Comparison of ENCODE assay signal across 13 cellular contexts in the genomic region with DNA sequence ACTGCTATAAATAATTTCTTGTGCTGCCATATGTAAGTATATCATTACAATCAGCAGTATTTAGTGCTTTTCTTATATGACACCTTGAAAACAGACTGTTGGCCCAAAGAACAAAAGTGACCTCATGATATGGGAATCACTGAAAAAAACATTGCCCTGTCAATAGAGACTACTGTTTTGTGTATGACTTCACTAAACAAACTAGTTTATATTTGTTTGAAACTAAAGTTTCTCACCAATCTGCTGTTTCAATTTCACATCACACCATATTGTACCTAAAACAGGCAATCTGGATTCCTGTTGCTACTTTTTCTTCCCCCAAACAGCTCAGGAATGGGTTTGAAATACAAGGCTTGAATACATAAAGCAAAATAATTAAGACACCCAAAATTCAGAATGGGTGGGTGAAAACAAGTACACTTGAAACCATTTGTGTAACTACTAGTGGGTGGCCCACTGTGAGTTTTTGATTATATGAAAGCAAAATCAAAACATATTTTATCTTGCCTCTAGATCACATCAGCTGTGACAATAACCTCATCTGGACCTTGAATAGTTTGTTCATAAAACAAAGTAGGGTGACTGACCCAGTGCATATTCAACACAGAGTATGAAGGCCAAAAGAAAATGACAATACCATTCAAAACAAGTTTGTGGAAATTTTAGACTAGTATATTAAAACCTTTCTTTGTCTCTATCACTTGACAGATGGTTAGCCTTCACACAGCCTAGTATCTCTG. TPM values are rescaled to one million over a fixed set of nuclear protein-coding genes. Genes with fewer than 3 reads are reported as not detected.
DNase-seq lines count a peak whose midpoint lies in the region; ATAC-seq and TF ChIP-seq lines count a peak whose summit lies in the region.
"Had no signal": no experiment of that assay in that cellular context is flagged by ENCODE, and none has a peak within 500 bp of the region (broad histone marks: within the 10 kb centered on the region; RNA-seq: fewer than 3 reads in every experiment).

No MANE protein-coding gene starts in this region.

- H3K27me3 ChIP-seq in esophagus muscularis mucosa = no peaks in the 10 kb centered on the region

- H3K36me3 ChIP-seq in esophagus muscularis mucosa = no peaks in the 10 kb centered on the region

- TF ChIP-seq EP300 in esophagus muscularis mucosa (IDR thresholded peaks at IDR 0.05) = no peak

- H3K9me3 ChIP-seq in esophagus muscularis mucosa = no peaks in the 10 kb centered on the region
- no peaks in the 10 kb centered on the region for H3K9me3 ChIP-seq in T-helper 17 cell (ENCODE audit: control insufficient read depth, low read length, poor library complexity, severe bottlenecking)

- DNase-seq in esophagus muscularis mucosa (ENCODE audit: extremely low spot score) = no peak
- DNase-seq in NCI-H748 (lab: John Stamatoyannopoulos, UW; ENCODE audit: unreplicated experiment) = no peak
- no peak for DNase-seq in T-helper 17 cell
- no peak for DNase-seq in SHP77 (lab: John Stamatoyannopoulos, UW)
- DNase-seq: NCI-H2171, T-helper 2 cell had no signal

- H3K4me3 ChIP-seq in esophagus muscularis mucosa = no peak overlapping the region

- peaks cover 23% of the 10 kb centered on the region for H3K4me1 Mint-ChIP-seq in T-helper 17 cell

- H3K27ac Mint-ChIP-seq in T-helper 17 cell = no peak overlapping the region
- H3K27ac Mint-ChIP-seq: activated naive CD4-positive, alpha-beta T cell treated with anti-CD3 and anti-CD28 coated beads, Interleukin-2, amount 50 U/mL, for 24 hours had no signal

- H3K27ac ChIP-seq in esophagus muscularis mucosa (replicated peaks in 1 of 4) = no peak overlapping the region
- H3K27ac ChIP-seq: HL-60, parathyroid adenoma had no signal

- H3K4me3 Mint-ChIP-seq in T-helper 17 cell = no peak overlapping the region
- H3K4me3 Mint-ChIP-seq: activated naive CD4-positive, alpha-beta T cell treated with anti-CD3 and anti-CD28 coated beads, Interleukin-2, amount 50 U/mL, for 24 hours had no signal

- intact Hi-C loops in esophagus muscularis mucosa (cut with DNase I) = loop anchor here (10.0 kb wide), 1 partner anchor 46 kb away; no protein-coding TSS in a partner anchor

- no peak for TF ChIP-seq POLR2A in esophagus muscularis mucosa (IDR thresholded peaks at IDR 0.05; ENCODE audit: low read depth)

- peaks cover 15 to 53% (median 38%) of the 10 kb centered on the region in 4 donors for H3K4me1 ChIP-seq in esophagus muscularis mucosa

- peaks cover 2% of the 10 kb centered on the region for H3K36me3 Mint-ChIP-seq in T-helper 17 cell (ENCODE audit: low read depth)

- ATAC-seq in GM18511 (IDR thresholded peaks at IDR 0.05; ENCODE audit: unreplicated experiment) (peak; percentile 60), GM21367 (IDR thresholded peaks at IDR 0.05; ENCODE audit: unreplicated experiment) (peak; percentile 66), HG02885 (IDR thresholded peaks at IDR 0.05; ENCODE audit: poor library complexity, unreplicated experiment) (peak; percentile 70), HG03565 (IDR thresholded peaks at IDR 0.05; ENCODE audit: unreplicated experiment) (peak; percentile 28), T-helper 17 cell (no peak)

- TF ChIP-seq CTCF in esophagus muscularis mucosa (IDR thresholded peaks at IDR 0.05) = no peak

- no peaks in the 10 kb centered on the region for H3K27me3 Mint-ChIP-seq in T-helper 17 cell
- H3K27me3 Mint-ChIP-seq: activated naive CD4-positive, alpha-beta T cell treated with anti-CD3 and anti-CD28 coated beads, Interleukin-2, amount 50 U/mL, for 24 hours had no signal

RNA-seq across cellular contexts. Expression of a gene that starts 5.9 kb away (rescaled TPM):
- total RNA-seq in esophagus muscularis mucosa (100 to 1,000 TPM in 1 of 4 donors, 10 to 100 TPM in 3; 69.9 to 112 (median 80.8) TPM), T-helper 17 cell (10 to 100 TPM; 55.3 to 61.2 TPM)
